Comparison of ENCODE assay signal across 22 cellular contexts in the genomic region with DNA sequence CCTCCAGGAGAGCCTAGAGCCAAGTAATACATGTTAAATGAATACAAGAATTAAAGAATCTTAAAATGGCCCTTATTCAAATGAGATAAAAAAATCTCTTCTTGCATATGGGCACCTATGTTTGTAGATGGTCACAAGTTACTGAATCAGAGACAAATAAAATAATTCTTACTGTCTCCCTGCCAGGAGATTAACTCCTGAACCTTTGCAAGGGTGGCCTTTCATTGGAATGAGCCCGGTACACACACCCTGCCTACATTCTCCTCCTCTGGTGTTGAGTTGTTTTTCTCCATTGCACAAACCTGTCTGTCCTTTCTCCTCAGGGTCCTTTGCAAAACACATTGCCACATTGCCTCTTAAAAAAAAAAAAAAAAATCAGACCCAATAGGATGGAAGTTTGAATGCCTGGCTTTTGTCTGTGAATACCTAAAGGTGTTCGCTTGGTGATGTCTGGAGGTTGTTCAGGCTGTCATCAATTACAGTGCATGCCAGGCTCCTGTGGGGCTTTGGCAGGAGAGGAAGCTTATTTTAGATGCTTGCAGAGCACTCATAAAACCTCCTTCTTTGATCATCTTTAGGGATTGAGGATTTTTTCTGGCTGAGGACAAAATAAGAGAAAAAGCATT. TPM values are rescaled to one million over a fixed set of nuclear protein-coding genes. Genes with fewer than 3 reads are reported as not detected.
DNase-seq lines count a peak whose midpoint lies in the region; ATAC-seq and TF ChIP-seq lines count a peak whose summit lies in the region.
"Had no signal": no experiment of that assay in that cellular context is flagged by ENCODE, and none has a peak within 500 bp of the region (broad histone marks: within the 10 kb centered on the region; RNA-seq: fewer than 3 reads in every experiment).

No MANE protein-coding gene starts in this region.

- H2BK120ac ChIP-seq in mesendoderm (ENCODE audit: low read depth, low read length) = peak overlapping the region; percentile 46

- no peaks in the 10 kb centered on the region for H3K9me3 ChIP-seq in right atrium auricular region
- no peaks in the 10 kb centered on the region for H3K9me3 ChIP-seq in cardiac muscle cell (ENCODE audit: low read depth)
- no peaks in the 10 kb centered on the region for H3K9me3 ChIP-seq in naive thymus-derived CD4-positive, alpha-beta T cell (ENCODE audit: control insufficient read depth in 2 of 3, low read length in 3 of 3)
- H3K9me3 ChIP-seq: BE2C had no signal

- POLR2A ChIA-PET in naive thymus-derived CD4-positive, alpha-beta T cell (lab: Charles Lee) = interaction anchor here (0.6 kb wide), 1 partner anchor 225 kb away, joined by 3 read pairs; no protein-coding TSS in a partner anchor

- H2BK15ac ChIP-seq in mesendoderm (replicated peaks; ENCODE audit: low read depth) = no peak overlapping the region

- peaks cover 0 to 23% of the 10 kb centered on the region in 2 donors for H3K4me1 ChIP-seq in right atrium auricular region
- peaks cover 58% of the 10 kb centered on the region for H3K4me1 ChIP-seq in cardiac muscle cell (ENCODE audit: low read depth)
- peaks cover 24% of the 10 kb centered on the region for H3K4me1 ChIP-seq in mesendoderm (ENCODE audit: control insufficient read depth, low read depth, low read length)
- no peaks in the 10 kb centered on the region for H3K4me1 ChIP-seq in naive thymus-derived CD4-positive, alpha-beta T cell (ENCODE audit: control insufficient read depth in 2 of 2, insufficient read depth in 2 of 2, low read length in 2 of 2)
- H3K4me1 ChIP-seq: BE2C had no signal

- no peak overlapping the region for H2BK5ac ChIP-seq in mesendoderm (ENCODE audit: low read length)

- peaks cover 0 to 14% (median 0%) of the 10 kb centered on the region in 7 donors for H3K4me1 Mint-ChIP-seq in naive thymus-derived CD4-positive, alpha-beta T cell

- no peak overlapping the region for H3K4me2 ChIP-seq in mesendoderm (ENCODE audit: low read length)

- no peaks in the 10 kb centered on the region for H3K36me3 Mint-ChIP-seq in naive thymus-derived CD4-positive, alpha-beta T cell
- H3K36me3 Mint-ChIP-seq: CD4-positive, CD25-positive, alpha-beta regulatory T cell had no signal

- H3K27ac ChIP-seq in right atrium auricular region (no peak overlapping the region), cardiac muscle cell (peak overlapping the region; percentile 15), mesendoderm (ENCODE audit: low read depth, low read length) (no peak overlapping the region)
- H3K27ac ChIP-seq in naive thymus-derived CD4-positive, alpha-beta T cell (ENCODE audit: low read depth, low read length) = no peak overlapping the region
- H3K27ac ChIP-seq: SK-N-MC had no signal

- CTCF ChIA-PET in naive thymus-derived CD4-positive, alpha-beta T cell (lab: Charles Lee) = no interaction called here

- H3K27ac Mint-ChIP-seq in naive thymus-derived CD4-positive, alpha-beta T cell = no peak overlapping the region
- H3K27ac Mint-ChIP-seq: CD4-positive, CD25-positive, alpha-beta regulatory T cell; HFFc6 had no signal

- no peak overlapping the region for H3K4ac ChIP-seq in mesendoderm (ENCODE audit: low read depth, low read length)

- H3K56ac ChIP-seq in mesendoderm (ENCODE audit: low read length) = no peak overlapping the region

- no peaks in the 10 kb centered on the region for H3K79me2 ChIP-seq in mesendoderm (ENCODE audit: control insufficient read depth, insufficient read depth, low read length)

- intact Hi-C loops in Right ventricle myocardium superior (cut with DNase I) = no loop called here
- intact Hi-C loops in naive thymus-derived CD4-positive, alpha-beta T cell (cut with micrococcal nuclease) = no loop called here

- no peak for TF ChIP-seq CTCF in right atrium auricular region (IDR thresholded peaks at IDR 0.05)
- no peak for TF ChIP-seq CTCF in cardiac muscle cell (IDR thresholded peaks at IDR 0.05; ENCODE audit: low read depth, low read length)

- no peak overlapping the region for H3K4me3 Mint-ChIP-seq in naive thymus-derived CD4-positive, alpha-beta T cell
- H3K4me3 Mint-ChIP-seq: CD4-positive, CD25-positive, alpha-beta regulatory T cell; HFFc6 had no signal

- no peak overlapping the region for H3K23ac ChIP-seq in mesendoderm (ENCODE audit: low read length)

- WGBS in mesendoderm (ENCODE audit: extremely low coverage, insufficient coverage, low lambda C conversion rate) = no CpG with 5 or more reads among the region's 2 CpGs

- H4K8ac ChIP-seq in mesendoderm (ENCODE audit: low read depth, low read length) = no peak overlapping the region

- H3K18ac ChIP-seq in mesendoderm (ENCODE audit: low read length) = peak overlapping the region; percentile 4

- ATAC-seq in Right ventricle myocardium superior (ENCODE audit: poor library complexity) (peak; percentile 74), GM21423 (IDR thresholded peaks at IDR 0.05; ENCODE audit: unreplicated experiment) (no peak)
- no peak for ATAC-seq in naive thymus-derived CD4-positive, alpha-beta T cell
- ATAC-seq: GM12878, Panc1 had no signal

- peaks cover 0 to 1% (median 0%) of the 10 kb centered on the region in 11 donors for H3K9me3 Mint-ChIP-seq in naive thymus-derived CD4-positive, alpha-beta T cell
- H3K9me3 Mint-ChIP-seq: HFFc6 had no signal

- H4K5ac ChIP-seq in mesendoderm (ENCODE audit: low read length) = no peak overlapping the region

- H3K36me3 ChIP-seq in right atrium auricular region (no peaks in the 10 kb centered on the region), cardiac muscle cell (no peaks in the 10 kb centered on the region), mesendoderm (ENCODE audit: control insufficient read depth, insufficient read depth, low read length) (no peaks in the 10 kb centered on the region)
- no peaks in the 10 kb centered on the region for H3K36me3 ChIP-seq in naive thymus-derived CD4-positive, alpha-beta T cell (ENCODE audit: control insufficient read depth in 2 of 3, insufficient read depth in 3 of 3, low read length in 3 of 3)
- H3K36me3 ChIP-seq: BE2C had no signal

- peaks cover 0 to 18% (median 5%) of the 10 kb centered on the region in 5 donors for H3K27me3 Mint-ChIP-seq in naive thymus-derived CD4-positive, alpha-beta T cell

- H3K27me3 ChIP-seq in right atrium auricular region (no peaks in the 10 kb centered on the region), cardiac muscle cell (no peaks in the 10 kb centered on the region), mesendoderm (ENCODE audit: insufficient read depth, low read length, poor library complexity) (no peaks in the 10 kb centered on the region)
- no peaks in the 10 kb centered on the region for H3K27me3 ChIP-seq in naive thymus-derived CD4-positive, alpha-beta T cell (ENCODE audit: control insufficient read depth in 2 of 2, insufficient read depth in 2 of 2, low read length in 2 of 2)
- H3K27me3 ChIP-seq: BE2C had no signal

- no peak overlapping the region for H2AK5ac ChIP-seq in mesendoderm (ENCODE audit: low read length)

- H3K79me1 ChIP-seq in mesendoderm (ENCODE audit: low read length) = no peaks in the 10 kb centered on the region

- H3K4me3 ChIP-seq in right atrium auricular region (no peak overlapping the region), cardiac muscle cell (no peak overlapping the region), mesendoderm (ENCODE audit: low read length) (no peak overlapping the region)
- H3K4me3 ChIP-seq in naive thymus-derived CD4-positive, alpha-beta T cell (ENCODE audit: low read length) = no peak overlapping the region
- H3K4me3 ChIP-seq: GM12878, SK-N-MC had no signal

- no peak overlapping the region for H3K9ac ChIP-seq in mesendoderm (ENCODE audit: low read length)

- DNase-seq in Right ventricle myocardium superior = no peak
- DNase-seq in right atrium auricular region (ENCODE audit: low spot score) = no peak
- peak in 1 of 2 donors; percentile 92 for DNase-seq in cardiac muscle cell (ENCODE audit: low read depth in 1 of 2, low spot score in 1 of 2)
- no peak for DNase-seq in mesendoderm
- DNase-seq in naive thymus-derived CD4-positive, alpha-beta T cell = no peak
- DNase-seq in NCI-H774 (lab: John Stamatoyannopoulos, UW) = no peak
- no peak for DNase-seq in HuH-7.5 (ENCODE audit: low spot score)
- DNase-seq: BE2C; CD4-positive, CD25-positive, alpha-beta regulatory T cell; COR-L47; DMS 273 treated with DMSO at 0.1 percent for 48 hours; GF-D8; HFFc6; IMR-90; NCI-H1417 treated with DMSO at 0.1 percent for 48 hours; NCI-H187 treated with DMSO at 0.1 percent for 48 hours; NCI-H226; NCI-H524 had no signal

RNA-seq across cellular contexts. Expression of gene TMEM154, which starts 8.3 kb away (rescaled TPM):
- total RNA-seq in Right ventricle myocardium superior (1.9 TPM), right atrium auricular region (1 to 10 TPM; 1.4 to 2.0 TPM), cardiac muscle cell (0.12 and 0.67 TPM in 2 replicates)
- polyA plus RNA-seq in cardiac muscle cell = 0.21 and 1.0 TPM in 2 replicates
- polyA plus RNA-seq in mesendoderm (2013, experiment 1 of 2) = 12.8 TPM
- 11.9 TPM for polyA plus RNA-seq in mesendoderm (2013, experiment 2 of 2)
- total RNA-seq in naive thymus-derived CD4-positive, alpha-beta T cell = 10 to 100 TPM; 21.3 to 46.8 (median 36.9) TPM
- polyA plus RNA-seq in naive thymus-derived CD4-positive, alpha-beta T cell = 10 to 100 TPM; 27.3 to 44.1 TPM
